In the genomic region with DNA sequence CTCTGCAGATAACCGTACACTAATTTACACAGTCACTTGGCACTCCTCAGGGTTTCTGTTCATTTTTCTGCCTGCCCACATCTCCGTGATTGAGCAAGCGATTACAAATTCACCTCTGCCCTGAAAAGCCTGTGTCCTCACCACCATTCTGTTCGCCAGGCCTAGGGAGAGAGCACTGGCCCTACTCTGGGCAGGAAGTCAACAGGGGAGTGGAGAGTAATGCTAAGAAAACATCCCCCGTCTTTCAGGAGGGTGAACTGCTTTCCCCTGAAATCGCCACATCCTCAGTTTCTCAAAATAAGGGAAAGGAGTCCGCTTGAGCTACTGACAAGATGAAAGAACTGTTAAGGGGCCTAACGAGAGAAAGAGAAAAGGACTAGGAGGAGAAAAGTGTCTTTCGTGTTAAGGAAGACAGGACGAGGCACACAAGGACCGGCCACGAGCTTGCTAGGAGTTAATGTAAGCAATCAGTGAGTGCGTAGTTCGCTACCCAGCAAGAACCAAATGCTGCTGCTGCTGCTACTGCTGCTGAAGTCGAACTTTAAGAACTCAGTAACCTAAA, we compare ENCODE assay signal across 8 cellular contexts. TPM values are rescaled to one million over a fixed set of nuclear protein-coding genes. Genes with fewer than 3 reads are reported as not detected.
DNase-seq lines count a peak whose midpoint lies in the region; ATAC-seq and TF ChIP-seq lines count a peak whose summit lies in the region.

No MANE protein-coding gene starts in this region.

- peak in 1 of 2 donors; percentile 27 for TF ChIP-seq POLR2A in thyroid gland (IDR thresholded peaks at IDR 0.05)

- peaks cover 19% of the 10 kb centered on the region for H3K4me1 Mint-ChIP-seq in activated CD8-positive, alpha-beta memory T cell treated with anti-CD3 and anti-CD28 coated beads, Interleukin-2, amount 10 ng/mL, durations not matched to agents 7 days and 5 days

- H3F3A ChIP-seq in SK-N-SH (replicated peaks; ENCODE audit: insufficient read depth), result peaks cover 33% of the 10 kb centered on the region

- H3K27ac ChIP-seq in SK-N-SH (ENCODE audit: low read depth in 2 of 2, low read length in 1 of 2) (peak overlapping the region; percentile 55 to 81), lower lobe of right lung (peak overlapping the region; percentile 88), thyroid gland (peak overlapping the region; percentile 11 to 91 (median 90))

- TF ChIP-seq CTCF in SK-N-SH (IDR thresholded peaks at IDR 0.05) (no peak), lower lobe of right lung (IDR thresholded peaks at IDR 0.05) (no peak), thyroid gland (IDR thresholded peaks at IDR 0.05) (no peak)

- no peak for DNase-seq in activated CD8-positive, alpha-beta memory T cell treated with anti-CD3 and anti-CD28 coated beads, Interleukin-2, amount 10 ng/mL, durations not matched to agents 7 days and 5 days
- no peak for DNase-seq in activated CD8-positive, alpha-beta memory T cell treated with anti-CD3 and anti-CD28 coated beads for 24 hours
- DNase-seq in SK-N-SH (no peak), dermis microvascular lymphatic vessel endothelial cell (ENCODE audit: low read depth in 2 of 2) (peak; percentile 34 to 63), lower lobe of right lung (peak; percentile 59), thyroid gland (peak; percentile 26 to 47)

- H3K9me2 ChIP-seq in SK-N-SH, result no peaks in the 10 kb centered on the region

- no peaks in the 10 kb centered on the region for H3K9me3 ChIP-seq in SK-N-SH
- H3K9me3 ChIP-seq in lower lobe of right lung, result no peaks in the 10 kb centered on the region
- H3K9me3 ChIP-seq in thyroid gland, result no peaks in the 10 kb centered on the region

- peaks cover 22% of the 10 kb centered on the region for H3K79me2 ChIP-seq in SK-N-SH (ENCODE audit: insufficient read depth)

- ATAC-seq in activated CD8-positive, alpha-beta memory T cell treated with anti-CD3 and anti-CD28 coated beads, Interleukin-2, amount 10 ng/mL, durations not matched to agents 7 days and 5 days, result peak; percentile 17
- ATAC-seq in HG03196 (IDR thresholded peaks at IDR 0.05; ENCODE audit: unreplicated experiment) (peak; percentile 4), lower lobe of right lung (peak; percentile 79 to 84), HG03565 (IDR thresholded peaks at IDR 0.05; ENCODE audit: unreplicated experiment) (no peak)

- H3K9me3 Mint-ChIP-seq in activated CD8-positive, alpha-beta memory T cell treated with anti-CD3 and anti-CD28 coated beads, Interleukin-2, amount 10 ng/mL, durations not matched to agents 7 days and 5 days (ENCODE audit: low read depth), result no peaks in the 10 kb centered on the region

- no peaks in the 10 kb centered on the region for H4K20me1 ChIP-seq in SK-N-SH (ENCODE audit: insufficient read depth)

- peak overlapping the region; percentile 88 for H3K9ac ChIP-seq in SK-N-SH

- peak overlapping the region; percentile 100 for H3K4me3 Mint-ChIP-seq in activated CD8-positive, alpha-beta memory T cell treated with anti-CD3 and anti-CD28 coated beads, Interleukin-2, amount 10 ng/mL, durations not matched to agents 7 days and 5 days

- peaks cover 38 to 43% of the 10 kb centered on the region in 2 experiments for H3K36me3 ChIP-seq in SK-N-SH (replicated peaks in 1 of 2; ENCODE audit: control insufficient read depth in 1 of 2, insufficient read depth in 2 of 2, low read length in 1 of 2)
- H3K36me3 ChIP-seq in lower lobe of right lung, result peaks cover 46% of the 10 kb centered on the region
- H3K36me3 ChIP-seq in thyroid gland, result peaks cover 33 to 43% of the 10 kb centered on the region in 2 donors

- TF ChIP-seq EP300 in SK-N-SH (IDR thresholded peaks at IDR 0.05; ENCODE audit: borderline replicate concordance in 1 of 2, low read depth in 1 of 2, low read length in 1 of 2), result no peak

- POLR2A ChIA-PET in SK-N-SH (lab: Yijun Ruan, JAX), result interaction anchor here (1.5 kb wide), 2 partner anchors 18 to 22 kb away, joined by 5 to 6 read pairs; a partner anchor contains a TSS

- peak overlapping the region; percentile 80 for H2AFZ ChIP-seq in SK-N-SH (ENCODE audit: low read depth)

- H3K36me3 Mint-ChIP-seq in activated CD8-positive, alpha-beta memory T cell treated with anti-CD3 and anti-CD28 coated beads, Interleukin-2, amount 10 ng/mL, durations not matched to agents 7 days and 5 days, result peaks cover 32% of the 10 kb centered on the region

- peak overlapping the region; percentile 74 to 77 for H3K4me3 ChIP-seq in SK-N-SH (ENCODE audit: low read depth in 2 of 2, low read length in 1 of 2)
- peak overlapping the region; percentile 97 for H3K4me3 ChIP-seq in lower lobe of right lung
- H3K4me3 ChIP-seq in thyroid gland (replicated peaks in 1 of 3), result peak overlapping the region; percentile 26 to 96 (median 84)

- H3K27ac Mint-ChIP-seq in activated CD8-positive, alpha-beta memory T cell treated with anti-CD3 and anti-CD28 coated beads, Interleukin-2, amount 10 ng/mL, durations not matched to agents 7 days and 5 days, result peak overlapping the region; percentile 93

- intact Hi-C loops in lower lobe of right lung (cut with DNase I), result no loop called here
- intact Hi-C loops in thyroid gland (cut with DNase I), result loop anchor here (10.0 kb wide), 1 partner anchor 190 kb away; a partner anchor contains a TSS

- CTCF ChIA-PET in activated CD8-positive, alpha-beta memory T cell treated with anti-CD3 and anti-CD28 coated beads, Interleukin-2, amount 10 ng/mL, durations not matched to agents 7 days and 5 days (lab: Charles Lee), result interaction anchor here (1.0 to 2.6 kb wide), 12 partner anchors 8 to 206 kb away, joined by 3 to 11 read pairs (median 5); a partner anchor contains a TSS
- CTCF ChIA-PET in SK-N-SH (lab: Yijun Ruan, JAX), result interaction anchor here (0.7 to 3.5 kb wide), 10 partner anchors 10 to 183 kb away, joined by 3 to 20 read pairs (median 4); no protein-coding TSS in a partner anchor

- no peaks in the 10 kb centered on the region for H3K27me3 Mint-ChIP-seq in activated CD8-positive, alpha-beta memory T cell treated with anti-CD3 and anti-CD28 coated beads, Interleukin-2, amount 10 ng/mL, durations not matched to agents 7 days and 5 days

- H3K4me1 ChIP-seq in SK-N-SH (ENCODE audit: control insufficient read depth in 1 of 2, insufficient read depth in 2 of 2, low read depth in 1 of 2, low read length in 1 of 2) (peaks cover 6 to 15% of the 10 kb centered on the region in 2 experiments), lower lobe of right lung (peaks cover 21% of the 10 kb centered on the region), thyroid gland (peaks cover 11 to 19% of the 10 kb centered on the region in 2 donors)

- TF ChIP-seq RAD21 in SK-N-SH (IDR thresholded peaks at IDR 0.05; ENCODE audit: low read length), result no peak

- peak overlapping the region; percentile 90 for H3K4me2 ChIP-seq in SK-N-SH

- H3K27me3 ChIP-seq in SK-N-SH (ENCODE audit: insufficient read depth) (no peaks in the 10 kb centered on the region), lower lobe of right lung (ENCODE audit: low read depth) (no peaks in the 10 kb centered on the region), thyroid gland (no peaks in the 10 kb centered on the region)

- 4% methylated on average over 15 of the region's 15 CpGs for WGBS in SK-N-SH (ENCODE audit: low lambda C conversion rate)
- WGBS in thyroid gland, 2 donors, result 1 to 2% methylated on average over 15 of the region's 15 CpGs

TF ChIP-seq in SK-N-SH, 30 proteins besides CTCF, POLR2A, EP300 and RAD21 (continues in another document):
- no peak for TF ChIP-seq JUND (IDR thresholded peaks at IDR 0.05)
- TF ChIP-seq MXI1 (IDR thresholded peaks at IDR 0.05; ENCODE audit: low read depth, low read length), result no peak
- no peak for TF ChIP-seq FOSL2 (IDR thresholded peaks at IDR 0.05; ENCODE audit: borderline replicate concordance, low read depth)

RNA-seq across cellular contexts. Expression of a gene that starts 0.6 kb away (rescaled TPM):
- 10 to 100 TPM; 49.4 to 54.4 TPM for total RNA-seq in activated CD8-positive, alpha-beta memory T cell treated with anti-CD3 and anti-CD28 coated beads, Interleukin-2, amount 10 ng/mL, durations not matched to agents 7 days and 5 days
- polyA plus RNA-seq in SK-N-SH (2012; rRNA removed), result 31.4 and 52.1 TPM in 2 replicates
- polyA plus RNA-seq in SK-N-SH (2012; cell fraction: cytosol; rRNA removed), result 34.9 and 45.9 TPM in 2 replicates
- 24.8 and 42.2 TPM in 2 replicates for polyA plus RNA-seq in SK-N-SH (2012; cell fraction: nucleus; rRNA removed)
- total RNA-seq in dermis microvascular lymphatic vessel endothelial cell (24.9 and 29.3 TPM in 2 replicates), lower lobe of right lung (63.1 TPM), thyroid gland (100 to 1,000 TPM in 2 of 4 donors, 10 to 100 TPM in 2; 65.2 to 120 (median 85.3) TPM)

RNA-seq across cellular contexts. Expression of a gene that starts 22.0 kb away (rescaled TPM):
- 100 to 1,000 TPM; 115 to 117 TPM for total RNA-seq in activated CD8-positive, alpha-beta memory T cell treated with anti-CD3 and anti-CD28 coated beads, Interleukin-2, amount 10 ng/mL, durations not matched to agents 7 days and 5 days
- polyA plus RNA-seq in SK-N-SH (2012; rRNA removed), result 108 and 150 TPM in 2 replicates
- polyA plus RNA-seq in SK-N-SH (2012; cell fraction: cytosol; rRNA removed), result 55.1 and 69.1 TPM in 2 replicates
- polyA plus RNA-seq in SK-N-SH (2012; cell fraction: nucleus; rRNA removed), result 383 and 570 TPM in 2 replicates
- total RNA-seq in dermis microvascular lymphatic vessel endothelial cell (62.1 and 73.6 TPM in 2 replicates), lower lobe of right lung (114 TPM), thyroid gland (100 to 1,000 TPM; 221 to 239 (median 228) TPM)

RNA-seq across cellular contexts. Expression of a gene that starts 58.7 kb away (rescaled TPM):
- total RNA-seq in activated CD8-positive, alpha-beta memory T cell treated with anti-CD3 and anti-CD28 coated beads, Interleukin-2, amount 10 ng/mL, durations not matched to agents 7 days and 5 days, result 100 to 1,000 TPM; 138 to 139 TPM
- 91.4 and 122 TPM in 2 replicates for polyA plus RNA-seq in SK-N-SH (2012; rRNA removed)
- polyA plus RNA-seq in SK-N-SH (2012; cell fraction: cytosol; rRNA removed), result 86.6 and 96.8 TPM in 2 replicates
- 105 and 128 TPM in 2 replicates for polyA plus RNA-seq in SK-N-SH (2012; cell fraction: nucleus; rRNA removed)
- total RNA-seq in dermis microvascular lymphatic vessel endothelial cell (214 and 248 TPM in 2 replicates), lower lobe of right lung (136 TPM), thyroid gland (100 to 1,000 TPM; 172 to 334 (median 182) TPM)

RNA-seq across cellular contexts. Expression of a gene that starts 58.9 kb away (rescaled TPM):
- 10 to 100 TPM; 59.8 to 61.8 TPM for total RNA-seq in activated CD8-positive, alpha-beta memory T cell treated with anti-CD3 and anti-CD28 coated beads, Interleukin-2, amount 10 ng/mL, durations not matched to agents 7 days and 5 days
- 165 and 226 TPM in 2 replicates for polyA plus RNA-seq in SK-N-SH (2012; rRNA removed)
- 119 and 142 TPM in 2 replicates for polyA plus RNA-seq in SK-N-SH (2012; cell fraction: cytosol; rRNA removed)
- polyA plus RNA-seq in SK-N-SH (2012; cell fraction: nucleus; rRNA removed), result 207 and 239 TPM in 2 replicates
- total RNA-seq in dermis microvascular lymphatic vessel endothelial cell, result 50.7 and 80.0 TPM in 2 replicates
- 108 TPM for total RNA-seq in lower lobe of right lung
- total RNA-seq in thyroid gland, result 10 to 100 TPM; 50.8 to 80.1 (median 68.5) TPM

Comparison
In these comparisons a context has a peak if more than half of its experiments do, and no peak if none do; other contexts are left out.
1. DNase-seq: peak in dermis microvascular lymphatic vessel endothelial cell (2 of 2), lower lobe of right lung (single experiment) and thyroid gland (2 of 2); none in activated CD8-positive, alpha-beta memory T cell treated with anti-CD3 and anti-CD28 coated beads, Interleukin-2, amount 10 ng/mL, durations not matched to agents 7 days and 5 days (single experiment), activated CD8-positive, alpha-beta memory T cell treated with anti-CD3 and anti-CD28 coated beads for 24 hours (single experiment) and SK-N-SH (single experiment).
2. Peak in every context shown above with its lines, with median percentiles within 50 percentile points of each other: H3K27ac ChIP-seq and H3K4me3 ChIP-seq.